In genomic region chr11:10413268-10413667, GRCh38 we compare ENCODE assay signal across 1 cellular context.
TF ChIP-seq lines count a peak whose summit lies in the region.

No MANE protein-coding gene starts in this region.

TF ChIP-seq in WTC11, 78 proteins besides CTCF, POLR2A, EP300 and RAD21 (continued from another document):
- no peak for TF ChIP-seq USF1 (CRISPR knock-in tag; IDR thresholded peaks at IDR 0.05)
